In the genomic region with DNA sequence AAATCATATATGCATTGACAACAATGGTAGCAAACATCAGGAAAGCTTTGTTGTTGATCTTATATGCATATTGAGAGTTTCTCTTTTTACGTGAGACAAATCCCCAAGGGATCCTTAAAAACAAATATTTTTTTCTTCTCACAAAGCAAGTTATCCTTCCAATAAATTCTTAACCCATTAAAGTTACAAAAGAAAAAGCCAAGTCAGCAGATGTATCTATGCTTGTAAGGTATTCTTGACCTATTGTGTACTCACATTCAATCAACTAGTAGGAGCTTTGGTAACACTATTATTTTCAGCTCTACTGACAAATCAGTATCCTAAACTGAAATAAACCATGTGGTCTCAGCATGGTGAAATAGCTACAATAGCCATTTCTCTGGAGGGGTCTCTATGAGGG, we compare ENCODE assay signal across 28 cellular contexts.
"Had no signal": no experiment of that assay in that cellular context is flagged by ENCODE, and none has a peak within 500 bp of the region (broad histone marks: within the 10 kb centered on the region; RNA-seq: fewer than 3 reads in every experiment).

No MANE protein-coding gene starts in this region.

- H3K27me3 ChIP-seq: neural progenitor cell, ovary, spleen, suprapubic skin, testis, tibial artery, transverse colon, upper lobe of right lung, uterus had no signal

- H3K4me3 ChIP-seq: neural progenitor cell, ovary, psoas muscle, skin epidermis, smooth muscle cell, spleen, suprapubic skin, testis, tibial artery, transverse colon, upper lobe of right lung, uterus had no signal

- H3K4me1 ChIP-seq: parathyroid adenoma, psoas muscle, spleen, suprapubic skin, testis, tibial artery, transverse colon, upper lobe of right lung, uterus had no signal

- H3K9me3 ChIP-seq: ovary, psoas muscle, testis, tibial artery, upper lobe of right lung, uterus had no signal

- H3K9ac ChIP-seq: neural progenitor cell, parathyroid adenoma had no signal

- H3K79me2 ChIP-seq: parathyroid adenoma had no signal

- H3K36me3 ChIP-seq: neural progenitor cell, ovary, spleen, suprapubic skin, tibial artery, transverse colon, upper lobe of right lung, uterus had no signal

- H3K4me2 ChIP-seq: neural progenitor cell, smooth muscle cell had no signal

- ATAC-seq: natural killer cell; psoas muscle; right cardiac atrium; sciatic nerve; stimulated activated memory B cell treated with anti-CD40 and anti-IgM and Interleukin-4, amounts not matched to agents 10 μg/mL and 1 μg/mL and 100 μg/mL, for 72 hours; stimulated activated naive CD8-positive, alpha-beta T cell treated with anti-CD3 and anti-CD28 coated beads, Interleukin-15, amount 100 ng/mL, for 72 hours; stimulated activated naive CD8-positive, alpha-beta T cell treated with anti-CD3 and anti-CD28 coated beads, Interleukin-15, Interleukin-2, amounts not matched to agents 100 U/mL and 50 U/mL, for 24 hours; upper lobe of right lung had no signal

- H3K27ac ChIP-seq: neural progenitor cell, ovary, parathyroid adenoma, psoas muscle, skin epidermis, spleen, suprapubic skin, testis, tibial artery, transverse colon, upper lobe of right lung, uterus had no signal

- H2AFZ ChIP-seq: neural progenitor cell, parathyroid adenoma had no signal

- DNase-seq: natural killer cell; occipital lobe; ovary; posterior cingulate gyrus; psoas muscle; right cardiac atrium; spleen; stimulated activated CD4-positive, alpha-beta T cell treated with anti-CD3 and anti-CD28 coated beads, Interleukin-12 subunit alpha, Interleukin-12 subunit beta, amount 100 ng/mL, for 4 hours; stimulated activated CD4-positive, alpha-beta T cell treated with anti-CD3 and anti-CD28 coated beads, Interleukin-1b, Interleukin-23, amount 100 ng/mL, for 48 hours; stimulated activated CD4-positive, alpha-beta T cell treated with anti-CD3 and anti-CD28 coated beads, Interleukin-4, amount 100 ng/mL, for 1 hour; stimulated activated CD4-positive, alpha-beta T cell treated with anti-CD3 and anti-CD28 coated beads, Interleukin-4, amount 100 ng/mL, for 4 hours; stimulated activated CD8-positive, alpha-beta memory T cell treated with anti-CD3 and anti-CD28 coated beads, Interleukin-4, amount 100 ng/mL, for 48 hours; stimulated activated naive CD4-positive, alpha-beta T cell; stimulated activated naive CD8-positive, alpha-beta T cell treated with anti-CD3 and anti-CD28 coated beads, Interleukin-15, amount 100 ng/mL, for 72 hours; stimulated activated naive CD8-positive, alpha-beta T cell treated with anti-CD3 and anti-CD28 coated beads, Interleukin-15, Interleukin-2, amounts not matched to agents 100 U/mL and 50 U/mL, for 24 hours; substantia nigra; testis; tibial artery; transverse colon; upper lobe of right lung; uterus had no signal
